In the genomic region with DNA sequence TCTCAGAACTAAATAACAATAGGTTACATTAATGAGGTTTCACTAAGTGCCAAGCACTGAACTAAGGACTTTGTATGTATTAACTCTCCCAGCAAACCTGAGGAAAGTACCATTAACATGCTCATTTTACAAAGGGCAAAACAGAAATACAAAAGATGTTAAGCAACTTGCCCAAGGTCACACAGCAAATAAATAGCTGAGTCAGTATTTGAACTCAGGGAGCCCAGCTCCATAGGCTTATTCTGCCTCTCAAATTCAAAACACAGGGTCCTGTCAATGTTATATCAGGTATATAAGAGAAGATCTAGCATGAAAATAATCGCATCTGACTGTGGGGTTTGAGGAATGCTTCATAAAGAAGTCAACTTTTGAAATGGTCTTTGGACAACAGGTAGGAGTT, we compare ENCODE assay signal across 30 cellular contexts. TPM values are rescaled to one million over a fixed set of nuclear protein-coding genes. Genes with fewer than 3 reads are reported as not detected.
DNase-seq lines count a peak whose midpoint lies in the region; ATAC-seq and TF ChIP-seq lines count a peak whose summit lies in the region.
"Had no signal": no experiment of that assay in that cellular context is flagged by ENCODE, and none has a peak within 500 bp of the region (broad histone marks: within the 10 kb centered on the region; RNA-seq: fewer than 3 reads in every experiment).

No MANE protein-coding gene starts in this region.

- H3K9me3 Mint-ChIP-seq in type B pancreatic cell, result peaks cover 11% of the 10 kb centered on the region

- no peak overlapping the region for H3K4me3 Mint-ChIP-seq in type B pancreatic cell
- H3K4me3 Mint-ChIP-seq: activated CD4-positive, alpha-beta T cell treated with anti-CD3 and anti-CD28 coated beads, Interleukin-2, amount 10 ng/mL, durations not matched to agents 24 days and 14 days; activated naive CD8-positive, alpha-beta T cell treated with anti-CD3 and anti-CD28 coated beads for 36 hours; activated T-cell treated with anti-CD3 and anti-CD28 coated beads, Interleukin-2, amount 50 U/mL, for 24 hours; CD14-positive monocyte; dendritic cell treated with granulocyte-macrophage colony-stimulating factor and Interleukin-4, amounts not matched to agents 40 ng/mL and 50 ng/mL, for 4 days; T-cell had no signal

- H3K36me3 ChIP-seq in esophagus squamous epithelium (no peaks in the 10 kb centered on the region), psoas muscle (ENCODE audit: insufficient read depth in 1 of 2, low read depth in 1 of 2) (no peaks in the 10 kb centered on the region)
- H3K36me3 ChIP-seq: esophagus muscularis mucosa, heart left ventricle, right lobe of liver, SJSA1, stomach, thyroid gland had no signal

- H3K4me3 ChIP-seq in esophagus squamous epithelium (no peak overlapping the region), psoas muscle (no peak overlapping the region)
- H3K4me3 ChIP-seq: esophagus muscularis mucosa, heart left ventricle, right lobe of liver, SJSA1, stomach, thyroid gland had no signal

- H3K4me1 ChIP-seq in esophagus squamous epithelium (peaks cover 32 to 63% (median 32%) of the 10 kb centered on the region in 3 donors), psoas muscle (peaks cover 55% of the 10 kb centered on the region)

- H3K27me3 ChIP-seq in esophagus squamous epithelium, result no peaks in the 10 kb centered on the region
- H3K27me3 ChIP-seq in psoas muscle (ENCODE audit: insufficient read depth in 3 of 3, low read length in 2 of 3), result no peaks in the 10 kb centered on the region
- H3K27me3 ChIP-seq: esophagus muscularis mucosa, foreskin keratinocyte, heart left ventricle, right lobe of liver, SJSA1, stomach, thyroid gland had no signal

- H3K27me3 Mint-ChIP-seq in type B pancreatic cell, result no peaks in the 10 kb centered on the region
- H3K27me3 Mint-ChIP-seq: dendritic cell treated with granulocyte-macrophage colony-stimulating factor and Interleukin-4, amounts not matched to agents 40 ng/mL and 50 ng/mL, for 4 days had no signal

- H3K36me3 Mint-ChIP-seq in type B pancreatic cell, result peaks cover 5% of the 10 kb centered on the region
- H3K36me3 Mint-ChIP-seq: activated naive CD8-positive, alpha-beta T cell treated with anti-CD3 and anti-CD28 coated beads for 36 hours; CD14-positive monocyte; T-cell had no signal

- no peak for DNase-seq in esophagus squamous epithelium (lab: John Stamatoyannopoulos, UW)
- DNase-seq in psoas muscle, result no peak
- no peak for DNase-seq in activated CD4-positive, alpha-beta T cell treated with anti-CD3 and anti-CD28 coated beads, Interleukin-2, amount 50 U/mL, for 4 hours
- DNase-seq in DMS53 (lab: John Stamatoyannopoulos, UW), result no peak
- no peak for DNase-seq in type B pancreatic cell (ENCODE audit: extremely low spot score, unreplicated experiment)
- no peak for DNase-seq in C1 segment of cervical spinal cord (lab: John Stamatoyannopoulos, UW)
- DNase-seq: activated CD4-positive, alpha-beta T cell treated with anti-CD3 and anti-CD28 coated beads, Interleukin-2, amount 10 ng/mL, durations not matched to agents 24 days and 14 days; activated gamma-delta T cell; activated naive CD8-positive, alpha-beta T cell treated with anti-CD3 and anti-CD28 coated beads for 36 hours; activated T-cell treated with anti-CD3 and anti-CD28 coated beads, Interleukin-2, amount 50 U/mL, for 24 hours; caudate nucleus; EL; GOT3; heart left ventricle; HFFc6; NCI-H2029; NCI-H510A treated with DMSO at 0.1 percent for 48 hours; RPMI8226; stimulated activated CD4-positive, alpha-beta T cell treated with anti-CD3 and anti-CD28 coated beads, Interleukin-4, amount 100 ng/mL, for 1 hour; stomach; T-cell; thyroid gland had no signal

- peak overlapping the region; percentile 36 for H3K27ac ChIP-seq in VCaP
- peak overlapping the region; percentile 30 to 79 (median 66) for H3K27ac ChIP-seq in esophagus squamous epithelium
- H3K27ac ChIP-seq in psoas muscle, result peak overlapping the region; percentile 95
- H3K27ac ChIP-seq: foreskin keratinocyte, parathyroid adenoma, right lobe of liver, thyroid gland had no signal

- intact Hi-C loops in esophagus squamous epithelium (cut with DNase I), result no loop called here
- intact Hi-C loops in psoas muscle (cut with DNase I), result no loop called here

- TF ChIP-seq POLR2A in esophagus squamous epithelium (IDR thresholded peaks at IDR 0.05), result no peak

- H3K9me3 ChIP-seq in esophagus squamous epithelium, result peaks cover 0 to 8% (median 0%) of the 10 kb centered on the region in 3 donors
- peaks cover 3% of the 10 kb centered on the region for H3K9me3 ChIP-seq in psoas muscle
- H3K9me3 ChIP-seq: right lobe of liver, thyroid gland had no signal

- H3K27ac Mint-ChIP-seq in type B pancreatic cell, result no peak overlapping the region
- H3K27ac Mint-ChIP-seq: activated CD4-positive, alpha-beta T cell treated with anti-CD3 and anti-CD28 coated beads, Interleukin-2, amount 10 ng/mL, durations not matched to agents 24 days and 14 days; activated naive CD8-positive, alpha-beta T cell treated with anti-CD3 and anti-CD28 coated beads for 36 hours; activated T-cell treated with anti-CD3 and anti-CD28 coated beads, Interleukin-2, amount 50 U/mL, for 24 hours; dendritic cell treated with granulocyte-macrophage colony-stimulating factor and Interleukin-4, amounts not matched to agents 40 ng/mL and 50 ng/mL, for 4 days; T-cell had no signal

- ATAC-seq in psoas muscle, result no peak
- ATAC-seq: heart left ventricle, T-cell had no signal

- WGBS in esophagus squamous epithelium, 2 donors, result 75 to 92% methylated on average over 1 of the region's 1 CpG
- WGBS in psoas muscle, 3 donors, result 93 to 100% (median 97%) methylated on average over 1 of the region's 1 CpG

- peaks cover 27% of the 10 kb centered on the region for H3K4me1 Mint-ChIP-seq in type B pancreatic cell (ENCODE audit: unreplicated experiment)
- H3K4me1 Mint-ChIP-seq: activated CD4-positive, alpha-beta T cell treated with anti-CD3 and anti-CD28 coated beads, Interleukin-2, amount 10 ng/mL, durations not matched to agents 24 days and 14 days; CD14-positive monocyte; T-cell had no signal

- TF ChIP-seq CTCF in VCaP (conservative IDR thresholded peaks at IDR 0.05) (no peak), esophagus squamous epithelium (IDR thresholded peaks at IDR 0.05) (no peak), psoas muscle (IDR thresholded peaks at IDR 0.05) (no peak), type B pancreatic cell (conservative IDR thresholded peaks at IDR 0.05) (no peak)

RNA-seq across cellular contexts. Expression of a gene that starts 29.7 kb away (rescaled TPM):
- 10 to 100 TPM in 3 of 4 donors, 1 to 10 TPM in 1; 8.8 to 70.8 (median 47.9) TPM for total RNA-seq in esophagus squamous epithelium
- total RNA-seq in psoas muscle, result 100 to 1,000 TPM in 3 of 4 donors, 10 to 100 TPM in 1; 89.6 to 359 (median 280) TPM
- polyA plus RNA-seq in psoas muscle, result 100 to 1,000 TPM in 1 of 3 donors, 10 to 100 TPM in 2; 38.5 to 111 (median 59.1) TPM
- total RNA-seq in type B pancreatic cell (ENCODE audit: low replicate concordance), result 5.4 and 7.8 TPM in 2 replicates
- polyA plus RNA-seq: CD14-positive monocyte had no signal

Comparison
In these comparisons a context has a peak if more than half of its experiments do, and no peak if none do; other contexts are left out.
1. H3K27ac ChIP-seq: peak in every context shown above with its lines; median percentile 95 in psoas muscle; 66 in esophagus squamous epithelium; 36 in VCaP.